Comparison of ENCODE assay signal across 1 cellular context in the genomic region with DNA sequence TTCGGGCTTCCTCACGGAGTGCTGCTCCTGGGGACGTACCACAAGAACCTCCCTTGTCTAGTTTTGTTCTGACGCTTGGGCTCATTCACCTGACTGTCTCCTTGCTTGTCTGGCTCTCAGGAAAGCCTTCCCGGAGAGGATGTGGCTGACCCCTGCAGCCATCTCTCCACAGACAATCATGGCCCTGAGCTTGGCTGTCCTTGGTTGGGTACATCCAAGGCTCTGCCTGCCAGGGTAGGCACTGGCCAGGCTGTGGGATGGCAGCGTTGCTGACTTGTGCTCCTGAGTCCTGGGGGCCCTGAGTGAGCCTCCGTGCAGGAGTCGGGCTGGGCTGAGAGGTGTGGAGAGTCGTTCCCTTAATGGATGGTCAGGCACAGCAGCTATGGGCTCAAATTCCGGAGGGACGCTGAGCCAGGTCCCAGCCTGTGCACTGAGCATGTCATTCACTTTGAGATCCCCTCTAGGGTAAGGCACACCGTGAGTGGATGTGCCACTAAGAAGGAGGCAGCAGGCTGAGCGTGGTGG.
TF ChIP-seq lines count a peak whose summit lies in the region.

No MANE protein-coding gene starts in this region.

TF ChIP-seq in WTC11, 78 proteins besides CTCF, POLR2A, EP300 and RAD21 (continued from another document):
- TF ChIP-seq, protein P1, sequence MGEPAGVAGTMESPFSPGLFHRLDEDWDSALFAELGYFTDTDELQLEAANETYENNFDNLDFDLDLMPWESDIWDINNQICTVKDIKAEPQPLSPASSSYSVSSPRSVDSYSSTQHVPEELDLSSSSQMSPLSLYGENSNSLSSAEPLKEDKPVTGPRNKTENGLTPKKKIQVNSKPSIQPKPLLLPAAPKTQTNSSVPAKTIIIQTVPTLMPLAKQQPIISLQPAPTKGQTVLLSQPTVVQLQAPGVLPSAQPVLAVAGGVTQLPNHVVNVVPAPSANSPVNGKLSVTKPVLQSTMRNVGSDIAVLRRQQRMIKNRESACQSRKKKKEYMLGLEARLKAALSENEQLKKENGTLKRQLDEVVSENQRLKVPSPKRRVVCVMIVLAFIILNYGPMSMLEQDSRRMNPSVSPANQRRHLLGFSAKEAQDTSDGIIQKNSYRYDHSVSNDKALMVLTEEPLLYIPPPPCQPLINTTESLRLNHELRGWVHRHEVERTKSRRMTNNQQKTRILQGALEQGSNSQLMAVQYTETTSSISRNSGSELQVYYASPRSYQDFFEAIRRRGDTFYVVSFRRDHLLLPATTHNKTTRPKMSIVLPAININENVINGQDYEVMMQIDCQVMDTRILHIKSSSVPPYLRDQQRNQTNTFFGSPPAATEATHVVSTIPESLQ (CRISPR knock-in tag; IDR thresholded peaks at IDR 0.05), result no peak
- TF ChIP-seq MYBL2 (CRISPR knock-in tag; IDR thresholded peaks at IDR 0.05) (no peak), IRF2 (CRISPR knock-in tag; IDR thresholded peaks at IDR 0.05; ENCODE audit: borderline replicate concordance, low read depth) (no peak), SMAD3 (CRISPR knock-in tag; IDR thresholded peaks at IDR 0.05; ENCODE audit: borderline replicate concordance) (no peak), GTF2I (CRISPR knock-in tag; conservative IDR thresholded peaks at IDR 0.05) (no peak), HMGA2 (CRISPR knock-in tag; IDR thresholded peaks at IDR 0.05) (no peak)
TF ChIP-seq in WTC11: peak in this region for 0.
